In genomic region chr19:39558623-39559117, GRCh38 we compare ENCODE assay signal across 1 cellular context.
TF ChIP-seq lines count a peak whose summit lies in the region.

No MANE protein-coding gene starts in this region.

TF ChIP-seq in SK-N-SH treated with all-trans-retinoic acid at 6 μM for 48 hours, 23 proteins besides CTCF, POLR2A, EP300 and RAD21 (continued from another document):
- TF ChIP-seq CSRNP3 (CRISPR knock-in tag; IDR thresholded peaks at IDR 0.05) (no peak), CREB5 (CRISPR knock-in tag; IDR thresholded peaks at IDR 0.05; ENCODE audit: low read depth) (no peak), ZNF565 (CRISPR knock-in tag; conservative IDR thresholded peaks at IDR 0.05; ENCODE audit: low read depth) (no peak), OSR1 (CRISPR knock-in tag; IDR thresholded peaks at IDR 0.05) (no peak), TCF4 (CRISPR knock-in tag; IDR thresholded peaks at IDR 0.05; ENCODE audit: borderline replicate concordance) (no peak)
TF ChIP-seq in SK-N-SH treated with all-trans-retinoic acid at 6 μM for 48 hours: peak in this region for 0.
